8 cellular contexts compared by ENCODE assay signal in genomic region chr11:29328961-29329441, GRCh38.
DNase-seq lines count a peak whose midpoint lies in the region; ATAC-seq, FAIRE-seq and TF ChIP-seq lines count a peak whose summit lies in the region.

No MANE protein-coding gene starts in this region.

- no peak overlapping the region for H3K14ac ChIP-seq in H1 (ENCODE audit: insufficient read length)

- no peak for FAIRE-seq in H1 (lab: Jason Lieb, UNC)

- TF ChIP-seq RAD21 in H1 (IDR thresholded peaks at IDR 0.05 in 1 of 2, conservative IDR thresholded peaks at IDR 0.05 in 1 of 2; ENCODE audit: low read depth in 2 of 2, low read length in 2 of 2), result peak; percentile 58 to 68

- no peak overlapping the region for H2BK5ac ChIP-seq in H1 (ENCODE audit: low read depth, low read length)

- H3K4me3 ChIP-seq in H1 (ENCODE audit: extremely low read depth in 1 of 4, insufficient read depth in 2 of 4, low read depth in 3 of 4, low read length in 4 of 4) (no peak overlapping the region), suprapubic skin (no peak overlapping the region)

- H4K8ac ChIP-seq in H1 (ENCODE audit: extremely low read depth, insufficient read depth, low read length), result no peak overlapping the region

- no peak overlapping the region for H2BK120ac ChIP-seq in H1 (replicated peaks; ENCODE audit: low read depth, low read length)

- CTCF ChIA-PET in H1 (lab: Charles Lee; ENCODE audit: partially characterized antibody), result interaction anchor here (0.9 to 2.9 kb wide), 22 partner anchors 9 to 1633 kb away, joined by 3 to 17 read pairs (median 4); no protein-coding TSS in a partner anchor

- WGBS in H1 (ENCODE audit: extremely low coverage in 1 of 2, insufficient coverage in 1 of 2, insufficient read length in 1 of 2, insufficient replicate concordance in 2 of 2, low coverage in 1 of 2, low lambda C conversion rate in 2 of 2, missing lambda C conversion rate in 1 of 2), 2 experiments, result 70% methylated on average over 4 of the region's 4 CpGs; no CpG with 5 or more reads in 1 of the 2 experiments
- WGBS in suprapubic skin, result 39% methylated on average over 4 of the region's 4 CpGs

- H3K27ac ChIP-seq in H1 (ENCODE audit: low read depth, low read length), result no peak overlapping the region
- H3K27ac ChIP-seq in suprapubic skin, result no peak overlapping the region

- POLR2A ChIA-PET in H1 (lab: Charles Lee; ENCODE audit: partially characterized antibody), result interaction anchor here (0.5 kb wide), 1 partner anchor 1774 kb away, joined by 3 read pairs; no protein-coding TSS in a partner anchor

- no peak overlapping the region for H3K9ac ChIP-seq in H1 (replicated peaks in 1 of 4; ENCODE audit: extremely low read depth in 1 of 4, low read depth in 3 of 4, low read length in 3 of 4)

- 0 out of 2 replicates have a peak overlapping the region, but pooled peaks have one; percentile 66 for H2AFZ ChIP-seq in H1 (ENCODE audit: low read length)

- no peak overlapping the region for H2AK5ac ChIP-seq in H1 (ENCODE audit: low read depth, low read length)

- H3K36me3 ChIP-seq in H1 (ENCODE audit: control insufficient read depth in 2 of 4, insufficient read depth in 4 of 4, low read length in 3 of 4) (no peaks in the 10 kb centered on the region), suprapubic skin (no peaks in the 10 kb centered on the region)

- H3K27me3 ChIP-seq in H1 (replicated peaks in 1 of 4; ENCODE audit: control insufficient read depth in 3 of 4, extremely low read depth in 1 of 4, insufficient read depth in 3 of 4, low read length in 3 of 4), result no peaks in the 10 kb centered on the region
- no peaks in the 10 kb centered on the region for H3K27me3 ChIP-seq in suprapubic skin

- no peaks in the 10 kb centered on the region for H3K79me2 ChIP-seq in H1 (ENCODE audit: control insufficient read depth in 1 of 2, insufficient read depth in 2 of 2, low read length in 2 of 2)

- H3K9me3 ChIP-seq in H1 (ENCODE audit: insufficient read depth in 2 of 2, low read depth in 1 of 2, low read length in 1 of 2) (no peaks in the 10 kb centered on the region), suprapubic skin (no peaks in the 10 kb centered on the region)

- H2BK15ac ChIP-seq in H1 (ENCODE audit: low read length), result no peak overlapping the region; the same call in 1 of the 2 replicates

- ATAC-seq in GM19372 (IDR thresholded peaks at IDR 0.05; ENCODE audit: low read depth, unreplicated experiment), result peak; percentile 63
- no peak for ATAC-seq in HG03108 (IDR thresholded peaks at IDR 0.05; ENCODE audit: unreplicated experiment)

- no peak overlapping the region for H3K4ac ChIP-seq in H1 (replicated peaks; ENCODE audit: insufficient read length, low read depth, low read length)

- TF ChIP-seq CTCF in H1 (IDR thresholded peaks at IDR 0.05; ENCODE audit: control extremely low read depth in 1 of 3, insufficient read depth in 1 of 3, low read depth in 1 of 3, low read length in 3 of 3) (peak in 2 of 3 experiments; percentile 28 to 46; a peak in 2 of 4 replicates), suprapubic skin (IDR thresholded peaks at IDR 0.05) (no peak)

- H3K4me1 ChIP-seq in H1 (replicated peaks in 1 of 4; ENCODE audit: control insufficient read depth in 3 of 4, insufficient read depth in 4 of 4, low read length in 3 of 4), result no peaks in the 10 kb centered on the region
- H3K4me1 ChIP-seq in suprapubic skin, result no peaks in the 10 kb centered on the region

- no peak overlapping the region for H3K23ac ChIP-seq in H1 (ENCODE audit: insufficient read length)

- TF ChIP-seq EP300 in H1 (IDR thresholded peaks at IDR 0.05; ENCODE audit: borderline replicate concordance in 1 of 2, low read depth in 2 of 2, low read length in 2 of 2) (no peak), suprapubic skin (IDR thresholded peaks at IDR 0.05) (no peak)

- no peak overlapping the region for H3K4me2 ChIP-seq in H1 (ENCODE audit: insufficient read depth in 1 of 2, low read depth in 2 of 2, low read length in 2 of 2)

- no peak overlapping the region for H4K91ac ChIP-seq in H1 (replicated peaks; ENCODE audit: insufficient read length, low read length)

- H2BK12ac ChIP-seq in H1 (ENCODE audit: low read depth, low read length), result no peak overlapping the region

- H3K23me2 ChIP-seq in H1 (ENCODE audit: low read depth, low read length), result no peaks in the 10 kb centered on the region

- H3K56ac ChIP-seq in H1 (replicated peaks; ENCODE audit: insufficient read length, low read depth, low read length), result no peak overlapping the region

- no peak for TF ChIP-seq POLR2A in H1 (IDR thresholded peaks at IDR 0.05; ENCODE audit: control extremely low read depth in 1 of 2, low read depth in 2 of 2, low read length in 2 of 2)
- no peak for TF ChIP-seq POLR2A in suprapubic skin (IDR thresholded peaks at IDR 0.05)

- DNase-seq in AG08395 (ENCODE audit: low spot score) (peak; percentile 44), NCI-H524 (lab: John Stamatoyannopoulos, UW) (peak; percentile 79 to 89), H1 (ENCODE audit: low read depth in 1 of 2, low spot score in 2 of 2) (no peak), putamen (ENCODE audit: low spot score) (peak; percentile 17), suprapubic skin (ENCODE audit: low spot score in 2 of 2) (no peak)
- DNase-seq in stimulated activated CD8-positive, alpha-beta memory T cell treated with anti-CD3 and anti-CD28 coated beads, Interleukin-4, amount 100 ng/mL, for 48 hours, result no peak

- H4K20me1 ChIP-seq in H1 (replicated peaks in 1 of 2; ENCODE audit: control insufficient read depth in 1 of 2, insufficient read depth in 2 of 2, low read length in 2 of 2), result no peaks in the 10 kb centered on the region

- H4K5ac ChIP-seq in H1 (ENCODE audit: insufficient read length, low read depth, low read length), result no peak overlapping the region

- H3K18ac ChIP-seq in H1 (ENCODE audit: extremely low read depth, low read length), result no peak overlapping the region

- no peak overlapping the region for H2BK20ac ChIP-seq in H1 (ENCODE audit: low read length)

- H3K79me1 ChIP-seq in H1 (ENCODE audit: low read depth, low read length), result no peaks in the 10 kb centered on the region

TF ChIP-seq in H1, 55 proteins besides CTCF, POLR2A, EP300 and RAD21:
- TF ChIP-seq BRCA1 (IDR thresholded peaks at IDR 0.05; ENCODE audit: low read depth, low read length) (no peak), NANOG (IDR thresholded peaks at IDR 0.05; ENCODE audit: insufficient read depth, low read depth, low read length, poor library complexity, severe bottlenecking) (no peak), MAFK (IDR thresholded peaks at IDR 0.05; ENCODE audit: low read depth, low read length) (no peak), GABPA (IDR thresholded peaks at IDR 0.05; ENCODE audit: borderline replicate concordance, insufficient read depth, low read length) (no peak), ATF2 (IDR thresholded peaks at IDR 0.05; ENCODE audit: low read length) (no peak)

Comparison
In these comparisons a context has a peak if more than half of its experiments do, and no peak if none do; other contexts are left out.
1. DNase-seq: peak in AG08395 (single experiment), NCI-H524 (2 of 2) and putamen (single experiment); none in H1 (0 of 2), suprapubic skin (0 of 2) and stimulated activated CD8-positive, alpha-beta memory T cell treated with anti-CD3 and anti-CD28 coated beads, Interleukin-4, amount 100 ng/mL, for 48 hours (single experiment).
2. CTCF ChIP-seq: peak in H1 (2 of 3); none in suprapubic skin (0 of 2).